9 cellular contexts compared by ENCODE assay signal in the genomic region with DNA sequence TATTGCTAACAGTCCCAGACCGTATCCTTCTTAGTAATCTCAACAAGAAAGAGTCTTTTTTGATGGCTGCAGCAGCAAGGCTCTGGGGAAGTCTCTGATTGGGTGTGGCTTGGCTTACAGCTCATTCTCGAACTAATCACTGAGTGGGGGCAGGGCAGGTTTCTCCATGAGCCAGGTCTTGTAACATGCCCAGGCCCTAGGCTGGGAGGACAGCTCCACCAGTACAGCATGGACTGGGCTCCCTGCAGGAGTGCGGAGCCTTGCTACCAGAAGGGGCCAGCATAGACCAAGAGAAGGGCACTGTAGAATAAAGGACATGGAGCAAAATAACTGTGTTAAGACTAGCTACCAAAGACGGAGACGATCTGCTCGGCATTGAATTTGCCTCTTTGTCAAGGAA. TPM values are rescaled to one million over a fixed set of nuclear protein-coding genes. Genes with fewer than 3 reads are reported as not detected.
A peak's percentile ranks its signal among the peaks of the same experiment; 100 is the strongest.
DNase-seq lines count a peak whose midpoint lies in the region; ATAC-seq and TF ChIP-seq lines count a peak whose summit lies in the region.
"Had no signal": no experiment of that assay in that cellular context is flagged by ENCODE, and none has a peak within 500 bp of the region (broad histone marks: within the 10 kb centered on the region; RNA-seq: fewer than 3 reads in every experiment).

No MANE protein-coding gene starts in this region.

- H3K4me1 ChIP-seq in esophagus muscularis mucosa (peaks cover 65 to 82% (median 77%) of the 10 kb centered on the region in 4 donors), mucosa of descending colon (ENCODE audit: low read depth) (peaks cover under 1% of the 10 kb centered on the region), MM.1S (ENCODE audit: low read length) (peaks cover 6% of the 10 kb centered on the region)

- H3K27ac ChIP-seq in esophagus muscularis mucosa (replicated peaks in 1 of 4) (peak overlapping the region in 1 of 4 donors; percentile 5), MM.1S (ENCODE audit: low read length) (no peak overlapping the region)

- DNase-seq in AG09309 (ENCODE audit: low read depth) (no peak), NCI-H2227 treated with DMSO at 0.1 percent for 48 hours (lab: John Stamatoyannopoulos, UW) (peak; percentile 53), esophagus muscularis mucosa (ENCODE audit: extremely low spot score) (no peak), mucosa of descending colon (peak in 1 of 3 donors; percentile 76), MM.1S (no peak)
- no peak for DNase-seq in activated CD8-positive, alpha-beta memory T cell treated with anti-CD3 and anti-CD28 coated beads for 24 hours
- DNase-seq: activated naive CD4-positive, alpha-beta T cell treated with anti-CD3 and anti-CD28 coated beads, Interleukin-2, amount 50 U/mL, for 16 hours had no signal

- no peak overlapping the region for H3K9ac ChIP-seq in MM.1S (ENCODE audit: low read length)

- no peak for TF ChIP-seq POLR2A in esophagus muscularis mucosa (IDR thresholded peaks at IDR 0.05; ENCODE audit: low read depth)

- ATAC-seq in mucosa of descending colon, result peak; percentile 68
- no peak for ATAC-seq in HG02763 (IDR thresholded peaks at IDR 0.05; ENCODE audit: unreplicated experiment)
- no peak for ATAC-seq in HG03280 (IDR thresholded peaks at IDR 0.05; ENCODE audit: unreplicated experiment)

- no peak overlapping the region for H3K4me2 ChIP-seq in MM.1S (ENCODE audit: low read depth, low read length)

- no peaks in the 10 kb centered on the region for H3K36me3 ChIP-seq in esophagus muscularis mucosa
- H3K36me3 ChIP-seq in mucosa of descending colon (ENCODE audit: low read depth), result no peaks in the 10 kb centered on the region
- H3K36me3 ChIP-seq in MM.1S (replicated peaks; ENCODE audit: insufficient read depth, low read length), result no peaks in the 10 kb centered on the region

- H3K27me3 ChIP-seq in esophagus muscularis mucosa (no peaks in the 10 kb centered on the region), MM.1S (replicated peaks; ENCODE audit: insufficient read depth, low read length) (no peaks in the 10 kb centered on the region)

- 41% methylated on average over 6 of the region's 6 CpGs for WGBS in esophagus muscularis mucosa

- H3K4me3 ChIP-seq in AG09309 (ENCODE audit: control insufficient read depth, low read depth, low read length), result no peak overlapping the region
- no peak overlapping the region for H3K4me3 ChIP-seq in esophagus muscularis mucosa
- H3K4me3 ChIP-seq in mucosa of descending colon, result no peak overlapping the region
- H3K4me3 ChIP-seq in MM.1S (ENCODE audit: low read length), result no peak overlapping the region

- intact Hi-C loops in esophagus muscularis mucosa (cut with DNase I) (no loop called here), mucosa of descending colon (cut with DNase I, micrococcal nuclease) (no loop called here)

- peak; percentile 21 for TF ChIP-seq CTCF in AG09309 (IDR thresholded peaks at IDR 0.05; ENCODE audit: control insufficient read depth, insufficient read depth, low read depth, low read length, missing control alignments)
- TF ChIP-seq CTCF in esophagus muscularis mucosa (IDR thresholded peaks at IDR 0.05), result peak in 2 of 3 experiments; percentile 7 to 10
- TF ChIP-seq CTCF in mucosa of descending colon (IDR thresholded peaks at IDR 0.05), result no peak
- no peak for TF ChIP-seq CTCF in MM.1S (IDR thresholded peaks at IDR 0.05; ENCODE audit: low read length)

- H2AFZ ChIP-seq in MM.1S (ENCODE audit: low read length), result no peak overlapping the region

- no peak for TF ChIP-seq EP300 in esophagus muscularis mucosa (IDR thresholded peaks at IDR 0.05)

- H3K79me2 ChIP-seq in MM.1S (ENCODE audit: low read length), result peaks cover 8% of the 10 kb centered on the region

- no peaks in the 10 kb centered on the region for H3K9me2 ChIP-seq in MM.1S (replicated peaks; ENCODE audit: insufficient read depth, low read length)

- H3K9me3 ChIP-seq in esophagus muscularis mucosa (no peaks in the 10 kb centered on the region), mucosa of descending colon (no peaks in the 10 kb centered on the region), MM.1S (replicated peaks; ENCODE audit: insufficient read depth, low read length) (no peaks in the 10 kb centered on the region)

- H4K20me1 ChIP-seq in MM.1S (ENCODE audit: insufficient read depth, low read length), result no peaks in the 10 kb centered on the region

- no peaks in the 10 kb centered on the region for H3F3A ChIP-seq in MM.1S (ENCODE audit: insufficient read depth, low read length)

RNA-seq across cellular contexts. Expression of gene CD276, which starts 7.2 kb away (rescaled TPM):
- total RNA-seq in esophagus muscularis mucosa (10 to 100 TPM; 31.8 to 58.1 (median 40.1) TPM), mucosa of descending colon (10 to 100 TPM; 26.2 to 39.2 (median 29.9) TPM)

RNA-seq across cellular contexts. Expression of gene NPTN, which starts 58.2 kb away (rescaled TPM):
- total RNA-seq in esophagus muscularis mucosa (100 to 1,000 TPM; 218 to 281 (median 246) TPM), mucosa of descending colon (100 to 1,000 TPM; 157 to 200 (median 168) TPM)

Comparison
In these comparisons a context has a peak if more than half of its experiments do, and no peak if none do; other contexts are left out.
1. CTCF ChIP-seq: peak in AG09309 (single experiment) and esophagus muscularis mucosa (2 of 3); none in mucosa of descending colon (single experiment) and MM.1S (single experiment).